Comparison of ENCODE assay signal across 16 cellular contexts in genomic region chr4:20992002-20992401, GRCh38.
DNase-seq lines count a peak whose midpoint lies in the region; TF ChIP-seq lines count a peak whose summit lies in the region.
"Had no signal": no experiment of that assay in that cellular context is flagged by ENCODE, and none has a peak within 500 bp of the region (broad histone marks: within the 10 kb centered on the region; RNA-seq: fewer than 3 reads in every experiment).

No MANE protein-coding gene starts in this region.

- DNase-seq in NCI-H524 treated with DMSO at 0.1 percent for 48 hours (lab: John Stamatoyannopoulos, UW) (peak; percentile 52), NCI-H524 (lab: John Stamatoyannopoulos, UW) (no peak), RPMI7951 (ENCODE audit: low read depth) (peak; percentile 3), epithelial cell of esophagus (ENCODE audit: low read depth) (peak; percentile 79), renal cortical epithelial cell (ENCODE audit: low read depth) (peak; percentile 78), T1000 (lab: John Stamatoyannopoulos, UW) (no peak), Ammon's horn (ENCODE audit: low spot score) (no peak)
- no peak for DNase-seq in stimulated activated CD4-positive, alpha-beta T cell treated with anti-CD3 and anti-CD28 coated beads, Interleukin-1b, Interleukin-23, amount 100 ng/mL, for 48 hours
- DNase-seq: Caco-2, DMS153, GM23248, NCI-H1694 treated with DMSO at 0.1 percent for 48 hours, NCI-H510A had no signal

- no peak overlapping the region for H3K4me3 ChIP-seq in epithelial cell of esophagus (ENCODE audit: low read length)
- H3K4me3 ChIP-seq: GM12878, GM23248, HAP-1, SJSA1 had no signal

- no peak for TF ChIP-seq CTCF in epithelial cell of esophagus (IDR thresholded peaks at IDR 0.05; ENCODE audit: insufficient read depth, low read depth, low read length, missing control alignments)

Comparison
In these comparisons a context has a peak if more than half of its experiments do, and no peak if none do; other contexts are left out.
1. DNase-seq: peak in NCI-H524 treated with DMSO at 0.1 percent for 48 hours (single experiment), RPMI7951 (single experiment), epithelial cell of esophagus (single experiment) and renal cortical epithelial cell (single experiment); none in NCI-H524 (0 of 2), T1000 (single experiment), stimulated activated CD4-positive, alpha-beta T cell treated with anti-CD3 and anti-CD28 coated beads, Interleukin-1b, Interleukin-23, amount 100 ng/mL, for 48 hours (single experiment) and Ammon's horn (single experiment).